In the genomic region with DNA sequence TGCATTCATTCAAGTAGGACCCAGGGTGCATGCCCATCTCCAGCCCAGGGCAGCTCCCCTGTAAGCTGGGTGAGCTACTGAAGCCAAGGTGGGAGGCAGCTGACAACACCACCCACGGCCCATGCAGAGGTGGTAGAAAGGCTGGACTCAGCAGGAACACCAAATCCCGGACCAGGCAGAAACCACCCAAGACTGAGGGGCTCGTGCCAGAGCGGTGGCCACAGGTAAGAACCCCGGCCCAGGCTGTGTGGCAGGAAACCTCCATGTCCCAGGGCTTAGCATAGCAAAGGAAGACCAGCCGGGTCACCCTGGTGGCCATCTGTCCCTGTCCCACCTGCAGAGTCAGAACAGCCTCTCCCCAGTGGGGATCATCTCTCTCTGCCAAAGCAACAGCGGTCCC, we compare ENCODE assay signal across 7 cellular contexts. TPM values are rescaled to one million over a fixed set of nuclear protein-coding genes. Genes with fewer than 3 reads are reported as not detected.
"Had no signal": no experiment of that assay in that cellular context is flagged by ENCODE, and none has a peak within 500 bp of the region (broad histone marks: within the 10 kb centered on the region; RNA-seq: fewer than 3 reads in every experiment).

No MANE protein-coding gene starts in this region.

RNA-seq across cellular contexts. Expression of gene GGT5, which starts 11.9 kb away (rescaled TPM):
- total RNA-seq: activated B cell treated with CpG ODN at 0.5 μM for 24 hours; activated CD4-positive, alpha-beta memory T cell treated with anti-CD3 and anti-CD28 coated beads for 36 hours; activated CD8-positive, alpha-beta memory T cell treated with anti-CD3 and anti-CD28 coated beads for 36 hours; activated CD8-positive, alpha-beta T cell treated with anti-CD3 and anti-CD28 coated beads for 36 hours; activated naive CD4-positive, alpha-beta T cell treated with anti-CD3 and anti-CD28 coated beads for 36 hours; activated naive CD8-positive, alpha-beta T cell treated with anti-CD3 and anti-CD28 coated beads for 36 hours; activated T-helper 1 cell treated with anti-CD3 and anti-CD28 coated beads, Interleukin-12 subunit alpha, Interleukin-12 subunit beta, Interleukin-2, Interleukin-4 antibody, amounts not matched to agents 30 ng/mL and 10 ng/mL and 1 ng/mL, durations not matched to agents 14 hours and 24 hours and 36 hours had no signal
